9 cellular contexts compared by ENCODE assay signal in the genomic region with DNA sequence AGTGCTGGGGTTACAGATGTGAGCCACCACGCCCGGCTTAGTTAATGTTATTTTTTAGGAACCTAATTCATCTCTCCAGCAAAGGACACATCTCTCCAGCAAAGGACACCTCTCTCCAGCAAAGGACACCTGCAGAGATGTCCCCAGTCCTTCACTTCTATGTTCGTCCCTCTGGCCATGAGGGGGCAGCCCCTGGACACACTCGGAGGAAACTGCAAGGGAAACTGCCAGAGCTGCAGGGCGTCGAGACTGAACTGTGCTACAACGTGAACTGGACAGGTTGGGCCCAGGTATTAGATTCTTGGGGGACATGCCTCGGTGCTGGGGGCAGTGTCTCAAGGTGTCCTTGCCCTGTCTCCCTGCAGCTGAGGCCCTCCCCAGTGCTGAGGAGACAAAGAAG. TPM values are rescaled to one million over a fixed set of nuclear protein-coding genes. Genes with fewer than 3 reads are reported as not detected.
DNase-seq lines count a peak whose midpoint lies in the region; ATAC-seq and TF ChIP-seq lines count a peak whose summit lies in the region.
"Had no signal": no experiment of that assay in that cellular context is flagged by ENCODE, and none has a peak within 500 bp of the region (broad histone marks: within the 10 kb centered on the region; RNA-seq: fewer than 3 reads in every experiment).

No MANE protein-coding gene starts in this region.

- H3K36me3 ChIP-seq in BJ (ENCODE audit: control insufficient read depth, insufficient read depth, low read length), result peaks cover 16% of the 10 kb centered on the region
- peaks cover 52% of the 10 kb centered on the region for H3K36me3 ChIP-seq in RWPE2 (ENCODE audit: low read depth)

- H3K27me3 ChIP-seq in BJ (ENCODE audit: control insufficient read depth, insufficient read depth, low read length) (no peaks in the 10 kb centered on the region), RWPE2 (ENCODE audit: insufficient read depth, poor library complexity, severe bottlenecking) (no peaks in the 10 kb centered on the region)

- CTCF ChIA-PET in BJ (lab: Yijun Ruan, JAX), result interaction anchor here (1.5 kb wide), 1 partner anchor 46 kb away, joined by 3 read pairs; no protein-coding TSS in a partner anchor

- POLR2A ChIA-PET in BJ (lab: Charles Lee), result no interaction called here

- TF ChIP-seq CTCF in BJ (IDR thresholded peaks at IDR 0.05; ENCODE audit: insufficient read depth, low read depth, low read length) (peak; percentile 38; the same call in 1 of the 2 replicates), RWPE2 (IDR thresholded peaks at IDR 0.05; ENCODE audit: poor library complexity, severe bottlenecking) (peak; percentile 9)

- DNase-seq in BJ (ENCODE audit: low read depth) (no peak), RWPE2 (ENCODE audit: low spot score) (no peak), kidney tubule cell (ENCODE audit: low spot score) (peak; percentile 37), DMS153 (lab: John Stamatoyannopoulos, UW) (no peak)
- no peak for DNase-seq in stimulated activated CD4-positive, alpha-beta T cell treated with anti-CD3 and anti-CD28 coated beads, Interleukin-4, amount 100 ng/mL, for 24 hours
- DNase-seq: activated naive CD4-positive, alpha-beta T cell treated with Interleukin-2 at 50 U/mL for 16 hours; NCI-H187 had no signal

- H3K27ac ChIP-seq in RWPE2 (ENCODE audit: poor library complexity, severe bottlenecking), result no peak overlapping the region

- H3K4me1 ChIP-seq in RWPE2 (ENCODE audit: insufficient read depth, poor library complexity, severe bottlenecking), result no peaks in the 10 kb centered on the region

- no peak overlapping the region for H3K4me3 ChIP-seq in BJ (ENCODE audit: low read depth, low read length)
- H3K4me3 ChIP-seq in RWPE2 (ENCODE audit: severe bottlenecking), result no peak overlapping the region

- no peaks in the 10 kb centered on the region for H3K9me3 ChIP-seq in RWPE2 (ENCODE audit: severe bottlenecking)

- ATAC-seq in RWPE2 (ENCODE audit: low read depth) (no peak), GM21528 (IDR thresholded peaks at IDR 0.05; ENCODE audit: low FRiP score, unreplicated experiment) (no peak)
- ATAC-seq: stimulated activated memory B cell treated with anti-CD40 and anti-IgM and Interleukin-4, amounts not matched to agents 10 μg/mL and 1 μg/mL and 100 μg/mL, for 72 hours had no signal

RNA-seq across cellular contexts. Expression of a gene that starts 4.7 kb away (rescaled TPM):
- polyA plus RNA-seq in BJ (2011; rRNA removed), result 12.2 and 15.6 TPM in 2 replicates
- 18.9 and 23.6 TPM in 2 replicates for polyA minus RNA-seq in BJ (2011; rRNA and poly(A)+ RNA removed)

RNA-seq across cellular contexts. Expression of a gene that starts 5.9 kb away (rescaled TPM):
- polyA plus RNA-seq in BJ (2011; rRNA removed), result 5.4 and 9.2 TPM in 2 replicates
- polyA minus RNA-seq in BJ (2011; rRNA and poly(A)+ RNA removed), result 10.5 and 12.9 TPM in 2 replicates

RNA-seq across cellular contexts. Expression of a gene that starts 34.7 kb away (rescaled TPM):
- 35.5 and 50.7 TPM in 2 replicates for polyA plus RNA-seq in BJ (2011; rRNA removed)
- polyA minus RNA-seq in BJ (2011; rRNA and poly(A)+ RNA removed), result 12.7 and 22.8 TPM in 2 replicates

RNA-seq across cellular contexts. Expression of a gene that starts 41.4 kb away (rescaled TPM):
- polyA plus RNA-seq in BJ (2011; rRNA removed), result 1.8 and 2.6 TPM in 2 replicates
- polyA minus RNA-seq in BJ (2011; rRNA and poly(A)+ RNA removed), result 1.0 and 1.8 TPM in 2 replicates

RNA-seq across cellular contexts. Expression of a gene that starts 43.4 kb away (rescaled TPM):
- 13.4 and 26.1 TPM in 2 replicates for polyA plus RNA-seq in BJ (2011; rRNA removed)
- 16.9 and 28.3 TPM in 2 replicates for polyA minus RNA-seq in BJ (2011; rRNA and poly(A)+ RNA removed)
